8 cellular contexts compared by ENCODE assay signal in the genomic region with DNA sequence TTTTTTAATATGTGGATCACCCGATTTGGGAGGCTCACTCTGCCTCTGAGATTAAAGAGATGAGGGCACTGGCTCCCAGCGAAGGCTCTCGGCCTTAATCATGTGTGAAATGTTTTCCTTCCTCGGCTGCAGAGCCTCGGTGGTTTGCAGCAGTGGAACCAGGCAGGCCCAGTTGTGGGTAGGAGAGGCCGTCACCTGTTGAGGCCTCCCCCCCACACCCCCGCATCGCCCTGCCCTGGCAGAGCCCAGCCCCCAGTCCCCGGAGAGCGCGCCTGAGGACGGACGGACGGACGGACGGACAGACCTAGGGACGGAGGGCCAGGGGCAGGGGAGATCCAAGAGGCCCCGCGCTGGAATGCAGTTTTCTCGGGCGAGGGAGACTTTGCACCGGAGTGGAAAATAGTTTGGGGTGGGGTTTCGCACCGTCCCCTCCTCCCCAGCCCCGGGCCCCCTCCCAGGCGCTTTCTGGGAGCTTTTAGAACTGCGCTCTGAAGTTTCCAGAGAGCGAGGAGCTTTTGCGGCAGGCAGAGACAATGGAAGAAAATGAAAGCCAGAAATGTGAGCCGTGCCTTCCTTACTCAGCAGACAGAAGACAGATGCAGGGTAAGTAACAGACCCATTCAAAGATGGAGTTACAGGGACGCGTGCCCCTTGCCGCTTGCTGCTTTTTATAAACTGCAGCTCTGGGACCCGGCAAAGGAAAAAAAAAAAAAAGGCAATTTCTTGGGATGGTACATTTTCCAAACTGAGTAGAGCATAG. TPM values are rescaled to one million over a fixed set of nuclear protein-coding genes. Genes with fewer than 3 reads are reported as not detected.
DNase-seq lines count a peak whose midpoint lies in the region; ATAC-seq and TF ChIP-seq lines count a peak whose summit lies in the region.

A gene with protein sequence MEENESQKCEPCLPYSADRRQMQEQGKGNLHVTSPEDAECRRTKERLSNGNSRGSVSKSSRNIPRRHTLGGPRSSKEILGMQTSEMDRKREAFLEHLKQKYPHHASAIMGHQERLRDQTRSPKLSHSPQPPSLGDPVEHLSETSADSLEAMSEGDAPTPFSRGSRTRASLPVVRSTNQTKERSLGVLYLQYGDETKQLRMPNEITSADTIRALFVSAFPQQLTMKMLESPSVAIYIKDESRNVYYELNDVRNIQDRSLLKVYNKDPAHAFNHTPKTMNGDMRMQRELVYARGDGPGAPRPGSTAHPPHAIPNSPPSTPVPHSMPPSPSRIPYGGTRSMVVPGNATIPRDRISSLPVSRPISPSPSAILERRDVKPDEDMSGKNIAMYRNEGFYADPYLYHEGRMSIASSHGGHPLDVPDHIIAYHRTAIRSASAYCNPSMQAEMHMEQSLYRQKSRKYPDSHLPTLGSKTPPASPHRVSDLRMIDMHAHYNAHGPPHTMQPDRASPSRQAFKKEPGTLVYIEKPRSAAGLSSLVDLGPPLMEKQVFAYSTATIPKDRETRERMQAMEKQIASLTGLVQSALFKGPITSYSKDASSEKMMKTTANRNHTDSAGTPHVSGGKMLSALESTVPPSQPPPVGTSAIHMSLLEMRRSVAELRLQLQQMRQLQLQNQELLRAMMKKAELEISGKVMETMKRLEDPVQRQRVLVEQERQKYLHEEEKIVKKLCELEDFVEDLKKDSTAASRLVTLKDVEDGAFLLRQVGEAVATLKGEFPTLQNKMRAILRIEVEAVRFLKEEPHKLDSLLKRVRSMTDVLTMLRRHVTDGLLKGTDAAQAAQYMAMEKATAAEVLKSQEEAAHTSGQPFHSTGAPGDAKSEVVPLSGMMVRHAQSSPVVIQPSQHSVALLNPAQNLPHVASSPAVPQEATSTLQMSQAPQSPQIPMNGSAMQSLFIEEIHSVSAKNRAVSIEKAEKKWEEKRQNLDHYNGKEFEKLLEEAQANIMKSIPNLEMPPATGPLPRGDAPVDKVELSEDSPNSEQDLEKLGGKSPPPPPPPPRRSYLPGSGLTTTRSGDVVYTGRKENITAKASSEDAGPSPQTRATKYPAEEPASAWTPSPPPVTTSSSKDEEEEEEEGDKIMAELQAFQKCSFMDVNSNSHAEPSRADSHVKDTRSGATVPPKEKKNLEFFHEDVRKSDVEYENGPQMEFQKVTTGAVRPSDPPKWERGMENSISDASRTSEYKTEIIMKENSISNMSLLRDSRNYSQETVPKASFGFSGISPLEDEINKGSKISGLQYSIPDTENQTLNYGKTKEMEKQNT (N-terminal part only) (plus strand): TSS at position 478 of the 760 bp plus-strand sequence. CDS start 56 bp downstream, at position 534.

- H3K27me3 ChIP-seq in BLaER1 (no peaks in the 10 kb centered on the region), liver (ENCODE audit: control insufficient read depth in 4 of 4, insufficient read depth in 4 of 4, low read length in 3 of 4) (no peaks in the 10 kb centered on the region), testis (no peaks in the 10 kb centered on the region)

- DNase-seq in LNCaP clone FGC (ENCODE audit: low read depth): no peak
- DNase-seq in choroid plexus epithelial cell (ENCODE audit: low read depth): peak; percentile 57
- DNase-seq in testis: peak; percentile 58
- DNase-seq in GM19238 (ENCODE audit: insufficient read length, low spot score): no peak
- no peak for DNase-seq in NCI-H2081 (lab: John Stamatoyannopoulos, UW)

- H3K27ac ChIP-seq in BLaER1 (peak within 1 kb of the TSS; percentile 83), liver (ENCODE audit: low read depth in 1 of 2, low read length in 2 of 2) (peak within 1 kb of the TSS; percentile 69 to 79), testis (peak within 1 kb of the TSS; percentile 85)

- TF ChIP-seq CTCF in LNCaP clone FGC (IDR thresholded peaks at IDR 0.05; ENCODE audit: control insufficient read depth, extremely low read depth, insufficient read depth): no peak
- no peak for TF ChIP-seq CTCF in choroid plexus epithelial cell (conservative IDR thresholded peaks at IDR 0.05; ENCODE audit: low read depth, low read length)
- no peak for TF ChIP-seq CTCF in liver (IDR thresholded peaks at IDR 0.05; ENCODE audit: low read depth, low read length, missing input control)
- TF ChIP-seq CTCF in testis (IDR thresholded peaks at IDR 0.05): no peak

- no peaks in the 10 kb centered on the region for H3K36me3 ChIP-seq in BLaER1
- no peaks in the 10 kb centered on the region for H3K36me3 ChIP-seq in liver (ENCODE audit: control insufficient read depth in 4 of 4, insufficient read depth in 3 of 4, low read depth in 1 of 4, low read length in 3 of 4)
- no peaks in the 10 kb centered on the region for H3K36me3 ChIP-seq in testis (ENCODE audit: low read depth, missing control alignments)

- H3K4me1 ChIP-seq in BLaER1 (peaks cover 36% of the 10 kb centered on the region), liver (ENCODE audit: control insufficient read depth in 4 of 4, insufficient read depth in 4 of 4, low read length in 3 of 4) (peaks cover 0 to 18% (median 11%) of the 10 kb centered on the region in 4 donors), testis (peaks cover 24% of the 10 kb centered on the region)

- WGBS in liver: 2% methylated on average over 34 of the region's 34 CpGs
- WGBS in testis, 2 donors: 1% methylated on average over 31 to 34 of the region's 34 CpGs

- no peaks in the 10 kb centered on the region for H4K20me1 ChIP-seq in BLaER1

- no peak for TF ChIP-seq RAD21 in liver (IDR thresholded peaks at IDR 0.05)

- intact Hi-C loops in testis (cut with DNase I; ENCODE audit: low total_unique reads): no loop called here

- TF ChIP-seq POLR2A in testis (IDR thresholded peaks at IDR 0.05): no peak

- H3K9ac ChIP-seq in BLaER1 (peak within 1 kb of the TSS; percentile 79), liver (ENCODE audit: low read depth in 1 of 2, low read length in 2 of 2) (peak within 1 kb of the TSS in 1 of 2 donors; percentile 67)

- H3K4me3 ChIP-seq in BLaER1: peak within 1 kb of the TSS; percentile 68
- H3K4me3 ChIP-seq in LNCaP clone FGC (ENCODE audit: low read depth, low read length): peak within 1 kb of the TSS; percentile 55
- H3K4me3 ChIP-seq in choroid plexus epithelial cell (ENCODE audit: low read depth, low read length): peak within 1 kb of the TSS; percentile 65
- peak within 1 kb of the TSS; percentile 18 to 63 (median 46) for H3K4me3 ChIP-seq in liver (ENCODE audit: low read depth in 1 of 3, low read length in 3 of 3)
- H3K4me3 ChIP-seq in testis: peak within 1 kb of the TSS; percentile 55 to 62

- H3K9me3 ChIP-seq in BLaER1 (no peaks in the 10 kb centered on the region), liver (ENCODE audit: control insufficient read depth in 4 of 4, low read length in 3 of 4) (no peaks in the 10 kb centered on the region), testis (no peaks in the 10 kb centered on the region)

- peak within 1 kb of the TSS; percentile 93 for H3K4me2 ChIP-seq in BLaER1

- ATAC-seq in GM19455 (IDR thresholded peaks at IDR 0.05; ENCODE audit: unreplicated experiment): peak; percentile 37

TF ChIP-seq in liver, 16 proteins besides CTCF, POLR2A, EP300 and RAD21:
- TF ChIP-seq SP1 (IDR thresholded peaks at IDR 0.05): no peak
- TF ChIP-seq NR2F2 (IDR thresholded peaks at IDR 0.05): no peak
- TF ChIP-seq HNF4A (conservative IDR thresholded peaks at IDR 0.05): peak in 1 of 2 donors; percentile 8

RNA-seq across cellular contexts. Expression of the gene that starts here (rescaled TPM):
- 10 to 100 TPM in 1 of 2 donors, 1 to 10 TPM in 1; 5.8 to 12.8 TPM for total RNA-seq in liver
- polyA plus RNA-seq in liver: 1 to 10 TPM; 4.5 to 7.8 TPM
- 100 to 1,000 TPM; 134 to 197 TPM for total RNA-seq in testis
- 40.0 TPM for polyA plus RNA-seq in testis (ENCODE audit: insufficient read depth, low read depth, low replicate concordance)

Comparison
In these comparisons a context has a peak if more than half of its experiments do, and no peak if none do; other contexts are left out.
1. RNA of the gene that starts here (total RNA-seq): 134 to 197 TPM in testis; 5.8 to 12.8 TPM in liver; every median in the first group is over 4 times any median in the second.
2. DNase-seq: peak in choroid plexus epithelial cell (single experiment) and testis (single experiment); none in LNCaP clone FGC (single experiment), GM19238 (single experiment) and NCI-H2081 (0 of 2).
3. Peak in every context shown above with its lines, with median percentiles within 50 percentile points of each other: H3K27ac ChIP-seq and H3K4me3 ChIP-seq.